1 cellular context compared by ENCODE assay signal in the genomic region with DNA sequence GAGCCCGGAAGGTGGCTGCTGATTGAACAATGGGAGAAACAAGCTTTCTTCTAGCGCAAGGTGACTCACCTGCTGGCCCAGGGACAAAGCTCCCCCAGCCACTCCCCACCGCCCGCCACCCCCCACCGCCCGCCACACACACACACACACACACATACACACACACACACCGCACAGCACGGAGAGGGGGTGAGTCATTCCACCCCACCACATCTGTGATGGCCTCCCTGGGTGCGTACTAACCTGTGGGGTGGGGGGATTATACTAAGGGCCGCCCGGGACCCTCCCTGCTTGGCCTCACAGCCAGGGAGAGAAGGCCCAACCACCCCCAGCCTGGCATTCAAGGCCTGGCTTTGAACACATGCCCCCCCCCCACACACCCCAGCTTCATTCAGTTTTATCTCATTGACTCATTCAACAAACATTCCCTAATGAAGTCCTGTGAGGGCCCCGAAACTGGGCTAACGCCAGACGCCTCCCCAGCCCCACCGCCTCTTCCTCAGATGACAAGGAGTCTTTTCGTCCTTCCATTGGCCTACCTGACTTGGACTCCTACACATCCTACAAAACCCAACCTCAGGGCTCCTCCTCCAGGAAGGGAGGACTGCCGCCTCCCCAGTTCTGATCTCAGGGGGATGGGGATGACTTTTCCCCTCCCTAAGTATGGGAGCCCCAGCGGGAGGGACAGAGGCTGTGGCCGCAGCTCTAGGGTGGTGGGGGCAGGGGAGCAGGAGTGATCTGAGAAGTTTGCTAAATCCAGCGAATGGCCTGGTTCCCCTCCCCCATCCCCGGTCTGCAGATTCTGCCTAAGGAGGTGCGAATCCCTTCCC.
TF ChIP-seq lines count a peak whose summit lies in the region.

No MANE protein-coding gene starts in this region.

TF ChIP-seq in GM12878, 131 proteins besides CTCF, POLR2A, EP300 and RAD21 (continued from another document):
- no peak for TF ChIP-seq CEBPZ (IDR thresholded peaks at IDR 0.05; ENCODE audit: low read depth, low read length)
- no peak for TF ChIP-seq PAX5 (IDR thresholded peaks at IDR 0.05; ENCODE audit: borderline replicate concordance, low read depth, low read length)
- no peak for TF ChIP-seq SREBF1 (IDR thresholded peaks at IDR 0.05; ENCODE audit: low read length)
- TF ChIP-seq ASH2L (IDR thresholded peaks at IDR 0.05; ENCODE audit: borderline replicate concordance, low read depth): no peak
